12 cellular contexts compared by ENCODE assay signal in genomic region chr3:55013145-55013544, GRCh38.
DNase-seq lines count a peak whose midpoint lies in the region; ATAC-seq and TF ChIP-seq lines count a peak whose summit lies in the region.
"Had no signal": no experiment of that assay in that cellular context is flagged by ENCODE, and none has a peak within 500 bp of the region (broad histone marks: within the 10 kb centered on the region; RNA-seq: fewer than 3 reads in every experiment).

No MANE protein-coding gene starts in this region.

- no peaks in the 10 kb centered on the region for H4K20me1 ChIP-seq in neural progenitor cell (ENCODE audit: low read depth)

- no peaks in the 10 kb centered on the region for H3K27me3 ChIP-seq in BE2C
- no peaks in the 10 kb centered on the region for H3K27me3 ChIP-seq in neural progenitor cell

- H3K36me3 ChIP-seq in BE2C (no peaks in the 10 kb centered on the region), neural progenitor cell (no peaks in the 10 kb centered on the region)

- H3K27me3 Mint-ChIP-seq in neural progenitor cell (ENCODE audit: insufficient read depth, low read depth), result no peaks in the 10 kb centered on the region
- H3K27me3 Mint-ChIP-seq in activated CD8-positive, alpha-beta memory T cell treated with anti-CD3 and anti-CD28 coated beads, Interleukin-2, amount 10 ng/mL, durations not matched to agents 7 days and 5 days, result no peaks in the 10 kb centered on the region
- H3K27me3 Mint-ChIP-seq: activated naive CD8-positive, alpha-beta T cell had no signal

- H3K4me1 Mint-ChIP-seq in neural progenitor cell, result peaks cover 19% of the 10 kb centered on the region
- no peaks in the 10 kb centered on the region for H3K4me1 Mint-ChIP-seq in activated CD8-positive, alpha-beta memory T cell treated with anti-CD3 and anti-CD28 coated beads, Interleukin-2, amount 10 ng/mL, durations not matched to agents 7 days and 5 days
- H3K4me1 Mint-ChIP-seq: T-cell had no signal

- H3K4me2 ChIP-seq in neural progenitor cell, result no peak overlapping the region

- no peaks in the 10 kb centered on the region for H3K36me3 Mint-ChIP-seq in neural progenitor cell
- H3K36me3 Mint-ChIP-seq in activated CD8-positive, alpha-beta memory T cell treated with anti-CD3 and anti-CD28 coated beads, Interleukin-2, amount 10 ng/mL, durations not matched to agents 7 days and 5 days, result no peaks in the 10 kb centered on the region
- H3K36me3 Mint-ChIP-seq: activated naive CD8-positive, alpha-beta T cell; T-cell had no signal

- ATAC-seq in activated CD8-positive, alpha-beta memory T cell treated with anti-CD3 and anti-CD28 coated beads, Interleukin-2, amount 10 ng/mL, durations not matched to agents 7 days and 5 days, result no peak
- ATAC-seq: GM12878, T-cell had no signal

- H3K9ac ChIP-seq in neural progenitor cell, result no peak overlapping the region

- H3K27ac Mint-ChIP-seq in neural progenitor cell, result no peak overlapping the region
- H3K27ac Mint-ChIP-seq in activated CD8-positive, alpha-beta memory T cell treated with anti-CD3 and anti-CD28 coated beads, Interleukin-2, amount 10 ng/mL, durations not matched to agents 7 days and 5 days, result no peak overlapping the region
- H3K27ac Mint-ChIP-seq: activated naive CD8-positive, alpha-beta T cell; T-cell had no signal

- H3K4me3 ChIP-seq in BE2C (ENCODE audit: low read depth, low read length) (no peak overlapping the region), LNCaP clone FGC (ENCODE audit: low read depth, low read length) (no peak overlapping the region), choroid plexus epithelial cell (ENCODE audit: low read depth, low read length) (no peak overlapping the region), neural progenitor cell (no peak overlapping the region)
- H3K4me3 ChIP-seq: GM12878 had no signal

- H3K4me1 ChIP-seq in BE2C, result no peaks in the 10 kb centered on the region
- H3K4me1 ChIP-seq in neural progenitor cell, result peaks cover 28% of the 10 kb centered on the region

- H3K9me3 Mint-ChIP-seq in neural progenitor cell, result no peaks in the 10 kb centered on the region
- H3K9me3 Mint-ChIP-seq in activated CD8-positive, alpha-beta memory T cell treated with anti-CD3 and anti-CD28 coated beads, Interleukin-2, amount 10 ng/mL, durations not matched to agents 7 days and 5 days (ENCODE audit: low read depth), result peaks cover 1% of the 10 kb centered on the region

- TF ChIP-seq CTCF in BE2C (IDR thresholded peaks at IDR 0.05; ENCODE audit: low read depth, low read length) (peak; percentile 10; the same call in 1 of the 2 replicates), LNCaP clone FGC (IDR thresholded peaks at IDR 0.05; ENCODE audit: control insufficient read depth, extremely low read depth, insufficient read depth) (peak; percentile 33), choroid plexus epithelial cell (conservative IDR thresholded peaks at IDR 0.05; ENCODE audit: low read depth, low read length) (peak; percentile 77), neural progenitor cell (IDR thresholded peaks at IDR 0.05) (peak; percentile 30)

- H3K9me3 ChIP-seq in BE2C (no peaks in the 10 kb centered on the region), neural progenitor cell (ENCODE audit: low read depth) (no peaks in the 10 kb centered on the region)

- H3K79me2 ChIP-seq in neural progenitor cell (ENCODE audit: low read depth), result no peaks in the 10 kb centered on the region

- H3K27ac ChIP-seq in neural progenitor cell, result no peak overlapping the region

- H2AFZ ChIP-seq in neural progenitor cell (replicated peaks), result no peak overlapping the region

- H3F3A ChIP-seq in neural progenitor cell (ENCODE audit: low read depth), result peaks cover 16% of the 10 kb centered on the region

- CTCF ChIA-PET in activated CD8-positive, alpha-beta memory T cell treated with anti-CD3 and anti-CD28 coated beads, Interleukin-2, amount 10 ng/mL, durations not matched to agents 7 days and 5 days (lab: Charles Lee), result no interaction called here

- DNase-seq in BE2C, result no peak
- no peak for DNase-seq in LNCaP clone FGC (ENCODE audit: low read depth)
- peak; percentile 82 for DNase-seq in choroid plexus epithelial cell (ENCODE audit: low read depth)
- peak; percentile 26 for DNase-seq in neural progenitor cell (ENCODE audit: low spot score)
- no peak for DNase-seq in activated CD8-positive, alpha-beta memory T cell treated with anti-CD3 and anti-CD28 coated beads, Interleukin-2, amount 10 ng/mL, durations not matched to agents 7 days and 5 days
- no peak for DNase-seq in NCI-H446 (lab: John Stamatoyannopoulos, UW)
- DNase-seq in stimulated activated naive CD4-positive, alpha-beta T cell treated with Interleukin-2 at 50 U/mL for 16 hours (lab: John Stamatoyannopoulos, UW), result no peak
- no peak for DNase-seq in T1000 (lab: John Stamatoyannopoulos, UW)
- DNase-seq: NCI-H526 treated with DMSO at 0.1 percent for 48 hours, T-cell had no signal

- no peak overlapping the region for H3K4me3 Mint-ChIP-seq in neural progenitor cell
- H3K4me3 Mint-ChIP-seq in activated CD8-positive, alpha-beta memory T cell treated with anti-CD3 and anti-CD28 coated beads, Interleukin-2, amount 10 ng/mL, durations not matched to agents 7 days and 5 days, result no peak overlapping the region
- H3K4me3 Mint-ChIP-seq: activated naive CD8-positive, alpha-beta T cell; T-cell had no signal

Comparison
In these comparisons a context has a peak if more than half of its experiments do, and no peak if none do; other contexts are left out.
1. DNase-seq: peak in choroid plexus epithelial cell (single experiment) and neural progenitor cell (single experiment); none in BE2C (single experiment), LNCaP clone FGC (single experiment), activated CD8-positive, alpha-beta memory T cell treated with anti-CD3 and anti-CD28 coated beads, Interleukin-2, amount 10 ng/mL, durations not matched to agents 7 days and 5 days (single experiment), NCI-H446 (0 of 2), stimulated activated naive CD4-positive, alpha-beta T cell treated with Interleukin-2 at 50 U/mL for 16 hours (single experiment) and T1000 (single experiment).
2. CTCF ChIP-seq: peak in every context shown above with its lines; median percentile 77 in choroid plexus epithelial cell; 33 in LNCaP clone FGC; 30 in neural progenitor cell; 10 in BE2C.